Comparison of ENCODE assay signal across 21 cellular contexts in genomic region chr17:2911755-2912111, GRCh38.
DNase-seq lines count a peak whose midpoint lies in the region; ATAC-seq and TF ChIP-seq lines count a peak whose summit lies in the region.
"Had no signal": no experiment of that assay in that cellular context is flagged by ENCODE, and none has a peak within 500 bp of the region (broad histone marks: within the 10 kb centered on the region; RNA-seq: fewer than 3 reads in every experiment).

No MANE protein-coding gene starts in this region.

- H3T11ph ChIP-seq in H9 (ENCODE audit: low read length), result no peak overlapping the region

- DNase-seq in H9 (no peak), glutamatergic neuron (no peak), osteoblast (ENCODE audit: insufficient read length, low spot score, missing footprints) (peak; percentile 54), cerebellum (ENCODE audit: low spot score) (no peak), body of pancreas (no peak), mucosa of descending colon (no peak)
- DNase-seq: Caco-2; CD4-positive, CD25-positive, alpha-beta regulatory T cell; GM23248; HCEC 1CT; MM.1S; NCI-H2029; NCI-H2227 treated with DMSO at 0.1 percent for 48 hours; NCI-H526 treated with DMSO at 0.1 percent for 48 hours; PC-9; SHP77 treated with DMSO at 0.1 percent for 48 hours had no signal

- no peak overlapping the region for H3K4me3 Mint-ChIP-seq in H9
- H3K4me3 Mint-ChIP-seq in glutamatergic neuron (ENCODE audit: unreplicated experiment), result peak overlapping the region; percentile 42
- H3K4me3 Mint-ChIP-seq: CD4-positive, CD25-positive, alpha-beta regulatory T cell had no signal

- H3K9ac ChIP-seq in BLaER1 treated with 17β-estradiol and CSF1 and Interleukin-3, amounts not matched to agents 10 nM and 100 nM, result peak overlapping the region in 2 of 11 experiments; percentile 37 to 56; a peak in 3 of 22 replicates
- no peak overlapping the region for H3K9ac ChIP-seq in H9 (ENCODE audit: extremely low read depth, insufficient read length, low read length)
- H3K9ac ChIP-seq: GM23248, KMS-11 had no signal

- intact Hi-C loops in body of pancreas (cut with DNase I), result no loop called here
- intact Hi-C loops in mucosa of descending colon (cut with DNase I, micrococcal nuclease), result no loop called here

- H2BK15ac ChIP-seq in H9 (ENCODE audit: low read depth, low read length), result no peak overlapping the region

- H3K36me3 ChIP-seq in BLaER1 treated with 17β-estradiol and CSF1 and Interleukin-3, amounts not matched to agents 10 nM and 100 nM, result peaks cover 19 to 84% (median 59%) of the 10 kb centered on the region in 11 experiments
- H3K36me3 ChIP-seq in osteoblast (ENCODE audit: insufficient read depth, low read length) (no peaks in the 10 kb centered on the region), body of pancreas (replicated peaks in 1 of 2; ENCODE audit: insufficient read depth in 1 of 2, low read depth in 2 of 2) (no peaks in the 10 kb centered on the region), mucosa of descending colon (ENCODE audit: low read depth) (no peaks in the 10 kb centered on the region)

- H3K9me3 ChIP-seq in BLaER1 treated with 17β-estradiol and CSF1 and Interleukin-3, amounts not matched to agents 10 nM and 100 nM (replicated peaks in 1 of 11), result peaks cover 0 to 5% (median 0%) of the 10 kb centered on the region in 11 experiments; a peak in 4 of 22 replicates
- H3K9me3 ChIP-seq in H9 (ENCODE audit: control insufficient read depth, low read depth, low read length), result no peaks in the 10 kb centered on the region
- H3K9me3 ChIP-seq in osteoblast (ENCODE audit: low read depth, low read length), result no peaks in the 10 kb centered on the region
- no peaks in the 10 kb centered on the region for H3K9me3 ChIP-seq in body of pancreas
- no peaks in the 10 kb centered on the region for H3K9me3 ChIP-seq in mucosa of descending colon
- H3K9me3 ChIP-seq: BE2C had no signal

- peaks cover 11 to 35% (median 16%) of the 10 kb centered on the region in 3 experiments for H3K36me3 Mint-ChIP-seq in H9 (ENCODE audit: insufficient read depth in 1 of 3, low read depth in 3 of 3)
- H3K36me3 Mint-ChIP-seq in glutamatergic neuron (ENCODE audit: unreplicated experiment), result peaks cover 3% of the 10 kb centered on the region

- TF ChIP-seq POLR2A in body of pancreas (IDR thresholded peaks at IDR 0.05), result no peak

- H3K18ac ChIP-seq in H9 (ENCODE audit: insufficient read length, low read depth, low read length), result no peak overlapping the region

- H3K14ac ChIP-seq in H9 (ENCODE audit: insufficient read depth, low read length), result no peak overlapping the region

- H4K5ac ChIP-seq in H9 (ENCODE audit: insufficient read length, low read depth, low read length), result no peak overlapping the region

- H4K20me1 ChIP-seq in BLaER1 treated with 17β-estradiol and CSF1 and Interleukin-3, amounts not matched to agents 10 nM and 100 nM, result peaks cover 7 to 85% (median 62%) of the 10 kb centered on the region in 11 experiments; a peak in 21 of 22 replicates
- H4K20me1 ChIP-seq in H9 (ENCODE audit: control insufficient read depth, insufficient read depth, insufficient read length), result no peaks in the 10 kb centered on the region
- no peaks in the 10 kb centered on the region for H4K20me1 ChIP-seq in osteoblast (ENCODE audit: insufficient read depth, low read length)

- H3K4me1 Mint-ChIP-seq in H9 (peaks cover 11 to 19% of the 10 kb centered on the region in 2 experiments), glutamatergic neuron (ENCODE audit: low read depth, unreplicated experiment) (peaks cover 28% of the 10 kb centered on the region)

- ATAC-seq in body of pancreas, result no peak
- no peak for ATAC-seq in mucosa of descending colon

- H3K27me3 ChIP-seq in BLaER1 treated with 17β-estradiol and CSF1 and Interleukin-3, amounts not matched to agents 10 nM and 100 nM, result no peaks in the 10 kb centered on the region
- H3K27me3 ChIP-seq in H9 (ENCODE audit: insufficient read depth, low read length) (no peaks in the 10 kb centered on the region), osteoblast (ENCODE audit: insufficient read depth, low read length) (no peaks in the 10 kb centered on the region), body of pancreas (no peaks in the 10 kb centered on the region)
- H3K27me3 ChIP-seq: BE2C had no signal

- H3K79me2 ChIP-seq in H9 (ENCODE audit: insufficient read depth, low read length) (peaks cover under 1% of the 10 kb centered on the region; the same call in 1 of the 2 replicates), osteoblast (ENCODE audit: insufficient read depth, low read length) (no peaks in the 10 kb centered on the region)

- H4K8ac ChIP-seq in H9 (replicated peaks; ENCODE audit: insufficient read length, low read depth, low read length), result no peak overlapping the region

- no peak overlapping the region for H3K4me3 ChIP-seq in BLaER1 treated with 17β-estradiol and CSF1 and Interleukin-3, amounts not matched to agents 10 nM and 100 nM
- H3K4me3 ChIP-seq in osteoblast (ENCODE audit: insufficient read depth, low read length) (no peak overlapping the region), body of pancreas (no peak overlapping the region), mucosa of descending colon (no peak overlapping the region)
- H3K4me3 ChIP-seq: GM23248, PC-9, SK-N-MC had no signal

- no peak overlapping the region for H2AK5ac ChIP-seq in H9 (ENCODE audit: insufficient read length, low read length)

- no peak overlapping the region for H2BK12ac ChIP-seq in H9 (ENCODE audit: insufficient read length, low read depth, low read length)

- no peak overlapping the region for H3K56ac ChIP-seq in H9 (ENCODE audit: insufficient read length, low read depth, low read length)

- no peaks in the 10 kb centered on the region for H3K23me2 ChIP-seq in H9 (ENCODE audit: insufficient read length, low read depth, low read length, poor library complexity, severe bottlenecking)

- no peaks in the 10 kb centered on the region for H3K79me1 ChIP-seq in H9 (ENCODE audit: insufficient read depth, low read depth, low read length, poor library complexity, severe bottlenecking)

- H3K27ac ChIP-seq in BLaER1 treated with 17β-estradiol and CSF1 and Interleukin-3, amounts not matched to agents 10 nM and 100 nM, result peak overlapping the region in 2 of 11 experiments; percentile 39 to 40; a peak in 3 of 22 replicates
- no peak overlapping the region for H3K27ac ChIP-seq in H9 (ENCODE audit: insufficient read length, low read depth, low read length)
- H3K27ac ChIP-seq in osteoblast (ENCODE audit: low read depth, low read length), result no peak overlapping the region
- peak overlapping the region in 2 of 4 donors; percentile 13 to 14 for H3K27ac ChIP-seq in body of pancreas
- H3K27ac ChIP-seq: GM23248, KMS-11, PC-9, SK-N-MC had no signal

- H2BK5ac ChIP-seq in H9 (ENCODE audit: insufficient read length, low read length), result no peak overlapping the region

- no peak overlapping the region for H2BK120ac ChIP-seq in H9 (ENCODE audit: low read depth, low read length, poor library complexity, severe bottlenecking)

- H3K27me3 Mint-ChIP-seq in H9 (ENCODE audit: low read depth), result no peaks in the 10 kb centered on the region
- H3K27me3 Mint-ChIP-seq in glutamatergic neuron (ENCODE audit: unreplicated experiment), result peaks cover 8% of the 10 kb centered on the region
- H3K27me3 Mint-ChIP-seq: CD4-positive, CD25-positive, alpha-beta regulatory T cell had no signal

- H4K91ac ChIP-seq in H9 (ENCODE audit: insufficient read length, low read depth, low read length), result peak overlapping the region; percentile 29

- WGBS in H9 (ENCODE audit: extremely low coverage, insufficient read length, low lambda C conversion rate), result no CpG with 5 or more reads among the region's 10 CpGs
- WGBS in body of pancreas, 2 donors, result 42 to 56% methylated on average over 8 to 10 of the region's 10 CpGs

- H3K9me3 Mint-ChIP-seq in H9, result peaks cover 3% of the 10 kb centered on the region in 2 experiments; a peak in 3 of 5 replicates
- H3K9me3 Mint-ChIP-seq in glutamatergic neuron (ENCODE audit: unreplicated experiment), result peaks cover 6% of the 10 kb centered on the region

- H2AFZ ChIP-seq in H9 (ENCODE audit: low read length) (no peak overlapping the region), osteoblast (ENCODE audit: low read length) (no peak overlapping the region)
- H2AFZ ChIP-seq: GM23248, PC-9 had no signal

- H2BK20ac ChIP-seq in H9 (ENCODE audit: low read depth, low read length, poor library complexity, severe bottlenecking), result no peak overlapping the region

- H3K4ac ChIP-seq in H9 (ENCODE audit: low read depth, low read length), result no peak overlapping the region

- H3K23ac ChIP-seq in H9 (ENCODE audit: insufficient read length, low read depth, low read length), result no peak overlapping the region

- H3K4me2 ChIP-seq in BLaER1 treated with 17β-estradiol and CSF1 and Interleukin-3, amounts not matched to agents 10 nM and 100 nM, result peak overlapping the region in 6 of 11 experiments; percentile 15 to 72 (median 62); a peak in 11 of 22 replicates
- H3K4me2 ChIP-seq in H9 (ENCODE audit: insufficient read depth, insufficient read length, low read length) (no peak overlapping the region), osteoblast (ENCODE audit: insufficient read depth, low read length) (no peak overlapping the region)
- H3K4me2 ChIP-seq: KMS-11, PC-9 had no signal

- peak overlapping the region in 1 of 3 experiments; percentile 49; a peak in 2 of 7 replicates for H3K27ac Mint-ChIP-seq in H9
- H3K27ac Mint-ChIP-seq in glutamatergic neuron (ENCODE audit: unreplicated experiment), result peak overlapping the region; percentile 73
- H3K27ac Mint-ChIP-seq: IgD-negative memory B cell had no signal

- TF ChIP-seq CTCF in H9 (conservative IDR thresholded peaks at IDR 0.05) (no peak), glutamatergic neuron (IDR thresholded peaks at IDR 0.05; ENCODE audit: partially characterized antibody, unreplicated experiment) (no peak), osteoblast (IDR thresholded peaks at IDR 0.05; ENCODE audit: extremely low read depth, low read depth, low read length) (no peak), body of pancreas (IDR thresholded peaks at IDR 0.05) (no peak), mucosa of descending colon (IDR thresholded peaks at IDR 0.05) (no peak)

- H3K4me1 ChIP-seq in BLaER1 treated with 17β-estradiol and CSF1 and Interleukin-3, amounts not matched to agents 10 nM and 100 nM, result peaks cover 21 to 66% (median 46%) of the 10 kb centered on the region in 10 experiments
- H3K4me1 ChIP-seq in H9 (ENCODE audit: insufficient read depth, low read length) (no peaks in the 10 kb centered on the region), osteoblast (ENCODE audit: insufficient read depth, low read length) (no peaks in the 10 kb centered on the region), body of pancreas (peaks cover 19% of the 10 kb centered on the region), mucosa of descending colon (ENCODE audit: low read depth) (peaks cover 6% of the 10 kb centered on the region)
- H3K4me1 ChIP-seq: Caco-2 had no signal

Comparison
In these comparisons a context has a peak if more than half of its experiments do, and no peak if none do; other contexts are left out.
1. H3K4me2 ChIP-seq: peak in BLaER1 treated with 17β-estradiol and CSF1 and Interleukin-3, amounts not matched to agents 10 nM and 100 nM (6 of 11); none in H9 (single experiment) and osteoblast (single experiment).